Comparison of ENCODE assay signal across 1 cellular context in the genomic region with DNA sequence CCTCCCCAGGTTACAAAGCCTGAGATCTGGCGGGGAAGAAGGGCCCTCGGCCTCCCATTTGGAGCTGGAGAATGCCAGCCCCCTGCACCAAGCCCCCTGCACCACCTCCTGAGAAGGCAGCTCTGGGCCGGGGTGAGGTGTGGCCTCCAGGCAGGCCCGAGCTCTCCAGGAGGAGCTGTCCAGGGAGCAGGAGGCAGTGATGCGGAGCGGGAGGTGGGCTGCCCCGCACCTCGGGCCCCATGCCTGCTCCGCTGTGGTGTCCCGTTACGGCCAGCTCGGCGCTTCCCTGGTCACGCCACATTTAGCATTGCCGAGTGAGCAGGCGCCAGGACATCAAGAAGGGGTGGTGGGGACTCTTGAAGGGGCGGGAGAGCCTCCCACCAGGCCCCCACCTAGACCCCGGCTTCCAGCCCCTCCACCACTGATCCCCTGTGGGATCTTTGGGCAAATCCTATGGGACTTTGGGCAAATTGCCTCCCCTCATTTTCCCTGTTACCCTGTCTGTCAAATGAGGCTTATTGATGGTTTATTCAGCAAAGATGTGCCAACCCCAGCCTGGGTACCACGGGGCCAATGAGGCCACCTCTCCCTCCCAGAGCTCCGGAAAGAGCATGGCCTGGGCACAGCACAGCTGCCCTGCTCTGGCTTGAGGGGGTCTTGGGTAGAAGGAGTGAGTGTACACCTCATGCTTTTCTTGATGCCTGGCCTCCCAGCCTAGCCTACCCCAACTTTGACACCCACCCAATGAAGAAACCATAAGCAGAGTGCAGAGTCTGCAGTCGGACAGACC.
TF ChIP-seq lines count a peak whose summit lies in the region.

No MANE protein-coding gene starts in this region.

TF ChIP-seq in IMR-90, 13 proteins besides CTCF, POLR2A, EP300 and RAD21:
- no peak for TF ChIP-seq CEBPB (IDR thresholded peaks at IDR 0.05; ENCODE audit: low read depth, low read length)
- TF ChIP-seq MAZ (IDR thresholded peaks at IDR 0.05; ENCODE audit: borderline replicate concordance, low read depth, low read length) = no peak
- no peak for TF ChIP-seq BHLHE40 (IDR thresholded peaks at IDR 0.05; ENCODE audit: low read depth, low read length)
- TF ChIP-seq CHD1 (IDR thresholded peaks at IDR 0.05; ENCODE audit: low read depth, low read length) = no peak
- TF ChIP-seq ELK1 (IDR thresholded peaks at IDR 0.05; ENCODE audit: borderline replicate concordance, low read depth, low read length) = no peak
- no peak for TF ChIP-seq NFE2L2 (IDR thresholded peaks at IDR 0.05; ENCODE audit: low read depth, low read length)
- no peak for TF ChIP-seq MXI1 (IDR thresholded peaks at IDR 0.05; ENCODE audit: borderline replicate concordance, low read depth, low read length)
- TF ChIP-seq RCOR1 (IDR thresholded peaks at IDR 0.05; ENCODE audit: insufficient replicate concordance, low read length) = no peak
- TF ChIP-seq SMC3 (IDR thresholded peaks at IDR 0.05; ENCODE audit: low read depth, low read length) = no peak
- TF ChIP-seq FOS (IDR thresholded peaks at IDR 0.05; ENCODE audit: low read depth, low read length) = no peak
- TF ChIP-seq RFX5 (IDR thresholded peaks at IDR 0.05; ENCODE audit: low read depth, low read length) = no peak
- no peak for TF ChIP-seq MAFK (IDR thresholded peaks at IDR 0.05; ENCODE audit: low read depth, low read length)
- no peak for TF ChIP-seq USF2 (IDR thresholded peaks at IDR 0.05; ENCODE audit: low read depth, low read length)
TF ChIP-seq in IMR-90: peak in this region for 0.
